9 cellular contexts compared by ENCODE assay signal in genomic region chr9:107284636-107285035, GRCh38. TPM values are rescaled to one million over a fixed set of nuclear protein-coding genes. Genes with fewer than 3 reads are reported as not detected.
DNase-seq lines count a peak whose midpoint lies in the region; ATAC-seq and TF ChIP-seq lines count a peak whose summit lies in the region.
"Had no signal": no experiment of that assay in that cellular context is flagged by ENCODE, and none has a peak within 500 bp of the region (broad histone marks: within the 10 kb centered on the region; RNA-seq: fewer than 3 reads in every experiment).

No MANE protein-coding gene starts in this region.

- H3K9me3 ChIP-seq in Loucy (ENCODE audit: insufficient read depth, low read depth, low read length), result no peaks in the 10 kb centered on the region

- H3K4me1 Mint-ChIP-seq in CD14-positive monocyte, result peaks cover 59% of the 10 kb centered on the region
- H3K4me1 Mint-ChIP-seq in dendritic cell treated with granulocyte-macrophage colony-stimulating factor and Interleukin-4, amounts not matched to agents 40 ng/mL and 50 ng/mL, for 4 days (ENCODE audit: low read depth), result peaks cover 51% of the 10 kb centered on the region
- H3K4me1 Mint-ChIP-seq in nephron progenitor cell, result peaks cover 39% of the 10 kb centered on the region

- no peaks in the 10 kb centered on the region for H3K9me2 ChIP-seq in Loucy (replicated peaks; ENCODE audit: low read depth, low read length)

- peaks cover 53% of the 10 kb centered on the region for H3K4me1 ChIP-seq in Loucy (ENCODE audit: insufficient read depth, low read length, poor library complexity, severe bottlenecking)

- H3K27ac Mint-ChIP-seq in CD14-positive monocyte (peak overlapping the region; percentile 90 to 97 (median 94)), nephron progenitor cell (peak overlapping the region; percentile 98)
- H3K27ac Mint-ChIP-seq in dendritic cell treated with granulocyte-macrophage colony-stimulating factor and Interleukin-4, amounts not matched to agents 40 ng/mL and 50 ng/mL, for 4 days, result peak overlapping the region; percentile 94

- ATAC-seq in HG03135 (IDR thresholded peaks at IDR 0.05; ENCODE audit: unreplicated experiment), result no peak
- ATAC-seq in GM19467 (IDR thresholded peaks at IDR 0.05; ENCODE audit: unreplicated experiment), result no peak

- H3K36me3 Mint-ChIP-seq in CD14-positive monocyte, result no peaks in the 10 kb centered on the region
- peaks cover 17% of the 10 kb centered on the region for H3K36me3 Mint-ChIP-seq in dendritic cell treated with granulocyte-macrophage colony-stimulating factor and Interleukin-4, amounts not matched to agents 40 ng/mL and 50 ng/mL, for 4 days (ENCODE audit: low read depth)
- H3K36me3 Mint-ChIP-seq in nephron progenitor cell (ENCODE audit: low read depth), result peaks cover 22% of the 10 kb centered on the region

- intact Hi-C loops in CD14-positive monocyte (cut with micrococcal nuclease), result loop anchor here in 1 of 2 donors (5.0 kb wide), 1 partner anchor 67 kb away; no protein-coding TSS in a partner anchor
- intact Hi-C loops in dendritic cell treated with granulocyte-macrophage colony-stimulating factor and Interleukin-4, amounts not matched to agents 40 ng/mL and 50 ng/mL, for 4 days (cut with micrococcal nuclease), result loop anchor here (5.0 kb wide), 1 partner anchor 38 kb away; no protein-coding TSS in a partner anchor

- H4K20me1 ChIP-seq in Loucy (ENCODE audit: insufficient read depth, low read length, poor library complexity, severe bottlenecking), result peaks cover 63% of the 10 kb centered on the region

- TF ChIP-seq CTCF in CD14-positive monocyte (IDR thresholded peaks at IDR 0.05), result no peak
- TF ChIP-seq CTCF in Loucy (conservative IDR thresholded peaks at IDR 0.05; ENCODE audit: low read length), result no peak
- no peak for TF ChIP-seq CTCF in nephron progenitor cell (IDR thresholded peaks at IDR 0.05)

- DNase-seq in CD14-positive monocyte (ENCODE audit: low spot score) (no peak), nephron progenitor cell (no peak), COLO829 (ENCODE audit: low spot score) (no peak), ecto neural progenitor cell (ENCODE audit: low spot score) (no peak)
- DNase-seq: activated gamma-delta T cell treated with Interleukin-2 at 50 U/mL for 16 hours had no signal

- H3K36me3 ChIP-seq in Loucy (ENCODE audit: insufficient read depth, low read length), result no peaks in the 10 kb centered on the region

- H3K9ac ChIP-seq in Loucy (ENCODE audit: low read depth, low read length, poor library complexity, severe bottlenecking), result peak overlapping the region; percentile 83

- H3K27me3 ChIP-seq in Loucy (ENCODE audit: insufficient read depth, low read length, poor library complexity, severe bottlenecking), result no peaks in the 10 kb centered on the region

- peak overlapping the region; percentile 93 for H3K4me3 ChIP-seq in Loucy (ENCODE audit: low read length, poor library complexity, severe bottlenecking)

- H3K9me3 Mint-ChIP-seq in CD14-positive monocyte (peaks cover 0 to 4% (median 0%) of the 10 kb centered on the region in 7 donors), nephron progenitor cell (peaks cover 8% of the 10 kb centered on the region)
- no peaks in the 10 kb centered on the region for H3K9me3 Mint-ChIP-seq in dendritic cell treated with granulocyte-macrophage colony-stimulating factor and Interleukin-4, amounts not matched to agents 40 ng/mL and 50 ng/mL, for 4 days

- peaks cover 65% of the 10 kb centered on the region for H3K79me2 ChIP-seq in Loucy (ENCODE audit: insufficient read depth, low read length)

- H2AFZ ChIP-seq in Loucy (ENCODE audit: low read length), result no peak overlapping the region

- H3K27me3 Mint-ChIP-seq in CD14-positive monocyte (ENCODE audit: low read depth in 3 of 3) (peaks cover 1 to 7% (median 1%) of the 10 kb centered on the region in 3 donors), nephron progenitor cell (ENCODE audit: low read depth, poor library complexity) (peaks cover 6% of the 10 kb centered on the region)
- H3K27me3 Mint-ChIP-seq in dendritic cell treated with granulocyte-macrophage colony-stimulating factor and Interleukin-4, amounts not matched to agents 40 ng/mL and 50 ng/mL, for 4 days, result no peaks in the 10 kb centered on the region

- H3K4me2 ChIP-seq in Loucy (ENCODE audit: low read depth, low read length, poor library complexity, severe bottlenecking), result peak overlapping the region; percentile 99

- H3K4me3 Mint-ChIP-seq in CD14-positive monocyte, result peak overlapping the region; percentile 95 to 96
- peak overlapping the region; percentile 97 for H3K4me3 Mint-ChIP-seq in dendritic cell treated with granulocyte-macrophage colony-stimulating factor and Interleukin-4, amounts not matched to agents 40 ng/mL and 50 ng/mL, for 4 days
- H3K4me3 Mint-ChIP-seq in nephron progenitor cell, result peak overlapping the region; percentile 97

- H3F3A ChIP-seq in Loucy (ENCODE audit: low read depth), result no peaks in the 10 kb centered on the region

RNA-seq across cellular contexts. Expression of gene RAD23B, which starts 1.6 kb away (rescaled TPM):
- polyA plus RNA-seq in CD14-positive monocyte, result 10 to 100 TPM; 21.6 to 24.7 TPM
